Comparison of ENCODE assay signal across 8 cellular contexts in genomic region chr1:225866061-225866844, GRCh38. TPM values are rescaled to one million over a fixed set of nuclear protein-coding genes. Genes with fewer than 3 reads are reported as not detected.
A peak's percentile ranks its signal among the peaks of the same experiment; 100 is the strongest.
DNase-seq lines count a peak whose midpoint lies in the region; ATAC-seq and TF ChIP-seq lines count a peak whose summit lies in the region.

No MANE protein-coding gene starts in this region.

- H2BK5ac ChIP-seq in mesendoderm (ENCODE audit: low read length), result no peak overlapping the region

- peak overlapping the region; percentile 76 for H3K27ac Mint-ChIP-seq in activated naive CD8-positive, alpha-beta T cell

- peaks cover 0 to 42% (median 19%) of the 10 kb centered on the region in 6 donors for H3K4me1 ChIP-seq in spleen
- H3K4me1 ChIP-seq in mesendoderm (ENCODE audit: control insufficient read depth, low read depth, low read length), result no peaks in the 10 kb centered on the region

- H3K23ac ChIP-seq in mesendoderm (ENCODE audit: low read length), result no peak overlapping the region

- H3K56ac ChIP-seq in mesendoderm (ENCODE audit: low read length), result no peak overlapping the region

- H3K9ac ChIP-seq in mesendoderm (ENCODE audit: low read length), result no peak overlapping the region

- ATAC-seq in HG02610 (IDR thresholded peaks at IDR 0.05; ENCODE audit: unreplicated experiment), result peak; percentile 80
- no peak for ATAC-seq in GM19035 (IDR thresholded peaks at IDR 0.05; ENCODE audit: unreplicated experiment)
- ATAC-seq in GM21576 (IDR thresholded peaks at IDR 0.05; ENCODE audit: unreplicated experiment), result no peak

- H3K79me2 ChIP-seq in mesendoderm (ENCODE audit: control insufficient read depth, insufficient read depth, low read length), result no peaks in the 10 kb centered on the region

- TF ChIP-seq CTCF in spleen (IDR thresholded peaks at IDR 0.05 in 8 of 11, conservative IDR thresholded peaks at IDR 0.05 in 3 of 11), result no peak

- H2AK5ac ChIP-seq in mesendoderm (ENCODE audit: low read length), result no peak overlapping the region

- no peaks in the 10 kb centered on the region for H3K27me3 Mint-ChIP-seq in activated naive CD8-positive, alpha-beta T cell

- H3K27ac ChIP-seq in spleen (peak overlapping the region; percentile 4 to 59 (median 40)), mesendoderm (ENCODE audit: low read depth, low read length) (no peak overlapping the region)

- no peak overlapping the region for H2BK15ac ChIP-seq in mesendoderm (replicated peaks; ENCODE audit: low read depth)

- H3K36me3 ChIP-seq in spleen, result peaks cover 0 to 100% (median 84%) of the 10 kb centered on the region in 6 donors
- peaks cover 27% of the 10 kb centered on the region for H3K36me3 ChIP-seq in mesendoderm (ENCODE audit: control insufficient read depth, insufficient read depth, low read length)

- WGBS in spleen, 5 donors, result 38 to 49% (median 47%) methylated on average over 8 of the region's 8 CpGs
- no CpG with 5 or more reads among the region's 8 CpGs for WGBS in mesendoderm (ENCODE audit: extremely low coverage, insufficient coverage, low lambda C conversion rate)

- no peak overlapping the region for H3K4ac ChIP-seq in mesendoderm (ENCODE audit: low read depth, low read length)

- H4K5ac ChIP-seq in mesendoderm (ENCODE audit: low read length), result no peak overlapping the region

- H3K79me1 ChIP-seq in mesendoderm (ENCODE audit: low read length), result no peaks in the 10 kb centered on the region

- H3K27me3 ChIP-seq in spleen (replicated peaks in 1 of 7), result no peaks in the 10 kb centered on the region
- H3K27me3 ChIP-seq in mesendoderm (ENCODE audit: insufficient read depth, low read length, poor library complexity), result no peaks in the 10 kb centered on the region

- peak overlapping the region in 1 of 8 donors; percentile 7 for H3K4me3 ChIP-seq in spleen
- no peak overlapping the region for H3K4me3 ChIP-seq in mesendoderm (ENCODE audit: low read length)

- H3K9me3 Mint-ChIP-seq in activated naive CD8-positive, alpha-beta T cell (ENCODE audit: low read depth), result no peaks in the 10 kb centered on the region

- no peak overlapping the region for H3K18ac ChIP-seq in mesendoderm (ENCODE audit: low read length)

- H3K4me3 Mint-ChIP-seq in activated naive CD8-positive, alpha-beta T cell, result peak overlapping the region; percentile 73

- DNase-seq in T follicular helper cell (ENCODE audit: low read depth), result peak; percentile 49
- peak; percentile 80 for DNase-seq in spleen
- DNase-seq in mesendoderm, result no peak
- DNase-seq in cardiac septum (ENCODE audit: low spot score), result no peak

- no peak overlapping the region for H2BK120ac ChIP-seq in mesendoderm (ENCODE audit: low read depth, low read length)

- no peak for TF ChIP-seq POLR2A in spleen (IDR thresholded peaks at IDR 0.05)

- intact Hi-C loops in spleen (cut with DNase I; ENCODE audit: low total_unique reads), result no loop called here
- intact Hi-C loops in cardiac septum (cut with DNase I), result no loop called here

- peaks cover 43% of the 10 kb centered on the region for H3K4me1 Mint-ChIP-seq in activated naive CD8-positive, alpha-beta T cell (ENCODE audit: low read depth)

- H3K36me3 Mint-ChIP-seq in activated naive CD8-positive, alpha-beta T cell, result peaks cover 4% of the 10 kb centered on the region

- no peak overlapping the region for H3K4me2 ChIP-seq in mesendoderm (ENCODE audit: low read length)

- no peaks in the 10 kb centered on the region for H3K9me3 ChIP-seq in spleen

- no peak overlapping the region for H4K8ac ChIP-seq in mesendoderm (ENCODE audit: low read depth, low read length)

RNA-seq across cellular contexts. Expression of gene TMEM63A, which starts 15.9 kb away (rescaled TPM):
- total RNA-seq in spleen (100 to 1,000 TPM in 5 of 7 donors, 10 to 100 TPM in 2; 93.9 to 143 (median 122) TPM), cardiac septum (21.4 TPM)
- 10 to 100 TPM; 15.0 to 47.4 (median 23.6) TPM for polyA plus RNA-seq in spleen
- polyA plus RNA-seq in mesendoderm (2013, experiment 1 of 2), result 32.2 TPM
- 34.0 TPM for polyA plus RNA-seq in mesendoderm (2013, experiment 2 of 2)

RNA-seq across cellular contexts. Expression of gene LEFTY1, which starts 22.7 kb away (rescaled TPM):
- total RNA-seq in spleen (under 1 TPM in 4 of 7 donors, not detected in 3; 0.34 to 0.95 (median 0.48) TPM), cardiac septum (not detected)
- under 1 TPM; 0.06 to 0.09 (median 0.09) TPM for polyA plus RNA-seq in spleen
- 42.5 TPM for polyA plus RNA-seq in mesendoderm (2013, experiment 1 of 2)
- 42.7 TPM for polyA plus RNA-seq in mesendoderm (2013, experiment 2 of 2)

RNA-seq across cellular contexts. Expression of gene EPHX1, which starts 56.3 kb away (rescaled TPM):
- total RNA-seq in spleen (10 to 100 TPM; 30.1 to 92.8 (median 81.4) TPM), cardiac septum (39.2 TPM)
- polyA plus RNA-seq in spleen, result 10 to 100 TPM in 2 of 3 donors, 1 to 10 TPM in 1; 3.9 to 12.2 (median 10.7) TPM
- polyA plus RNA-seq in mesendoderm (2013, experiment 1 of 2), result 171 TPM
- polyA plus RNA-seq in mesendoderm (2013, experiment 2 of 2), result 168 TPM

RNA-seq across cellular contexts. Expression of gene PYCR2, which starts 57.8 kb away (rescaled TPM):
- total RNA-seq in spleen, result 10 to 100 TPM; 50.0 to 72.8 (median 67.6) TPM
- polyA plus RNA-seq in spleen, result 10 to 100 TPM; 68.1 to 80.4 (median 79.9) TPM
- 94.1 TPM for polyA plus RNA-seq in mesendoderm (2013, experiment 1 of 2)
- 95.3 TPM for polyA plus RNA-seq in mesendoderm (2013, experiment 2 of 2)
- total RNA-seq in cardiac septum, result 68.6 TPM

Comparison
In these comparisons a context has a peak if more than half of its experiments do, and no peak if none do; other contexts are left out.
1. DNase-seq: peak in T follicular helper cell (single experiment) and spleen (single experiment); none in mesendoderm (single experiment) and cardiac septum (single experiment).